Comparison of ENCODE assay signal across 20 cellular contexts in genomic region chr22:34129691-34130486, GRCh38.
DNase-seq lines count a peak whose midpoint lies in the region; ATAC-seq and TF ChIP-seq lines count a peak whose summit lies in the region.
"Had no signal": no experiment of that assay in that cellular context is flagged by ENCODE, and none has a peak within 500 bp of the region (broad histone marks: within the 10 kb centered on the region; RNA-seq: fewer than 3 reads in every experiment).

No MANE protein-coding gene starts in this region.

- H3K36me3 ChIP-seq in Peyer's patch (no peaks in the 10 kb centered on the region), mucosa of rectum (ENCODE audit: control insufficient read depth in 2 of 2, insufficient read depth in 2 of 2, low read length in 2 of 2) (no peaks in the 10 kb centered on the region), transverse colon (no peaks in the 10 kb centered on the region), ovary (no peaks in the 10 kb centered on the region), lower lobe of right lung (no peaks in the 10 kb centered on the region)
- H3K36me3 ChIP-seq: BE2C, BLaER1 had no signal

- intact Hi-C loops in left colon (cut with DNase I, micrococcal nuclease) (no loop called here), transverse colon (cut with DNase I; ENCODE audit: low total_unique reads) (loop anchor here (1.0 kb wide), 1 partner anchor 46 kb away; no protein-coding TSS in a partner anchor), ovary (cut with DNase I) (no loop called here), lower lobe of right lung (cut with DNase I) (no loop called here)

- no peaks in the 10 kb centered on the region for H3K9me3 ChIP-seq in Peyer's patch
- H3K9me3 ChIP-seq in mucosa of rectum (ENCODE audit: control insufficient read depth in 2 of 2, low read length in 2 of 2): no peaks in the 10 kb centered on the region
- no peaks in the 10 kb centered on the region for H3K9me3 ChIP-seq in transverse colon
- no peaks in the 10 kb centered on the region for H3K9me3 ChIP-seq in ovary
- H3K9me3 ChIP-seq in lower lobe of right lung: no peaks in the 10 kb centered on the region
- H3K9me3 ChIP-seq: BE2C, BLaER1, Caco-2 had no signal

- 44 to 62% methylated on average over 3 to 4 of the region's 4 CpGs for WGBS in transverse colon (ENCODE audit: low coverage in 1 of 2), 2 donors
- 68 to 81% (median 72%) methylated on average over 4 of the region's 4 CpGs for WGBS in ovary, 3 donors

- peak; percentile 85 for ATAC-seq in left colon
- ATAC-seq in lower lobe of right lung: no peak

- TF ChIP-seq CTCF in Peyer's patch (IDR thresholded peaks at IDR 0.05) (no peak), transverse colon (IDR thresholded peaks at IDR 0.05) (no peak), ovary (IDR thresholded peaks at IDR 0.05) (no peak), lower lobe of right lung (IDR thresholded peaks at IDR 0.05) (no peak)

- H3K27ac ChIP-seq in Peyer's patch (peak overlapping the region in 3 of 4 donors; percentile 40 to 85 (median 74)), mucosa of rectum (ENCODE audit: low read depth in 2 of 2, low read length in 2 of 2) (peak overlapping the region; percentile 4 to 61), transverse colon (peak overlapping the region in 1 of 4 donors; percentile 14), ovary (no peak overlapping the region), lower lobe of right lung (no peak overlapping the region)
- H3K27ac ChIP-seq: BLaER1 had no signal

- H3K27me3 ChIP-seq in Peyer's patch (no peaks in the 10 kb centered on the region), mucosa of rectum (ENCODE audit: control insufficient read depth in 2 of 2, insufficient read depth in 2 of 2, low read length in 2 of 2) (peaks cover 0 to 6% of the 10 kb centered on the region in 2 donors), transverse colon (no peaks in the 10 kb centered on the region), ovary (no peaks in the 10 kb centered on the region), lower lobe of right lung (ENCODE audit: low read depth) (peaks cover 7% of the 10 kb centered on the region)
- H3K27me3 ChIP-seq: BE2C, BLaER1 had no signal

- no peak overlapping the region for H3K9ac ChIP-seq in mucosa of rectum (ENCODE audit: low read depth in 1 of 2, low read length in 2 of 2)
- H3K9ac ChIP-seq: BLaER1 had no signal

- in situ Hi-C loops in transverse colon (cut with MboI; ENCODE audit: low pct_ligation_motif_present in 1 of 4, low pct_unique_long_range_greater_than_20kb in 1 of 4, low sequenced_read_pairs in 3 of 4): no loop called here

- H3K4me1 ChIP-seq in Peyer's patch (no peaks in the 10 kb centered on the region), mucosa of rectum (ENCODE audit: control insufficient read depth in 2 of 2, insufficient read depth in 2 of 2, low read length in 2 of 2) (peaks cover 5 to 8% of the 10 kb centered on the region in 2 donors), transverse colon (no peaks in the 10 kb centered on the region), ovary (ENCODE audit: insufficient read depth) (no peaks in the 10 kb centered on the region), lower lobe of right lung (no peaks in the 10 kb centered on the region)
- H3K4me1 ChIP-seq: BE2C, BLaER1, Caco-2 had no signal

- TF ChIP-seq EP300 in transverse colon (IDR thresholded peaks at IDR 0.05; ENCODE audit: low read depth) (no peak), ovary (IDR thresholded peaks at IDR 0.05) (no peak)

- no peak overlapping the region for H3K4me3 ChIP-seq in Peyer's patch
- H3K4me3 ChIP-seq in mucosa of rectum (ENCODE audit: low read length in 2 of 2): no peak overlapping the region
- H3K4me3 ChIP-seq in transverse colon: no peak overlapping the region
- H3K4me3 ChIP-seq in ovary: no peak overlapping the region
- H3K4me3 ChIP-seq in lower lobe of right lung: no peak overlapping the region
- H3K4me3 ChIP-seq: BLaER1 had no signal

- DNase-seq in Peyer's patch: peak in 2 of 3 donors; percentile 56 to 73
- peak in 1 of 2 donors; percentile 54 for DNase-seq in left colon
- DNase-seq in transverse colon: peak; percentile 11
- DNase-seq in ovary: no peak
- DNase-seq in HT-29 (ENCODE audit: low spot score): no peak
- no peak for DNase-seq in lower lobe of right lung
- DNase-seq in COLO829 (ENCODE audit: low spot score): no peak
- DNase-seq: 8988T; ACHN; BE2C; C1 segment of cervical spinal cord; Caco-2; Calu3; CD4-positive, alpha-beta memory T cell; CD4-positive, CD25-positive, alpha-beta regulatory T cell; CD8-positive, alpha-beta memory T cell; DMS79 treated with DMSO at 0.1 percent for 48 hours; GF-D8 had no signal

- TF ChIP-seq POLR2A in Peyer's patch (IDR thresholded peaks at IDR 0.05) (no peak), transverse colon (IDR thresholded peaks at IDR 0.05) (no peak), ovary (IDR thresholded peaks at IDR 0.05) (no peak)

Comparison
In these comparisons a context has a peak if more than half of its experiments do, and no peak if none do; other contexts are left out.
1. DNase-seq: peak in Peyer's patch (2 of 3) and transverse colon (single experiment); none in ovary (0 of 5), HT-29 (single experiment), lower lobe of right lung (single experiment) and COLO829 (single experiment).
2. H3K27ac ChIP-seq: peak in Peyer's patch (3 of 4) and mucosa of rectum (2 of 2); none in ovary (0 of 2) and lower lobe of right lung (single experiment).